In the genomic region with DNA sequence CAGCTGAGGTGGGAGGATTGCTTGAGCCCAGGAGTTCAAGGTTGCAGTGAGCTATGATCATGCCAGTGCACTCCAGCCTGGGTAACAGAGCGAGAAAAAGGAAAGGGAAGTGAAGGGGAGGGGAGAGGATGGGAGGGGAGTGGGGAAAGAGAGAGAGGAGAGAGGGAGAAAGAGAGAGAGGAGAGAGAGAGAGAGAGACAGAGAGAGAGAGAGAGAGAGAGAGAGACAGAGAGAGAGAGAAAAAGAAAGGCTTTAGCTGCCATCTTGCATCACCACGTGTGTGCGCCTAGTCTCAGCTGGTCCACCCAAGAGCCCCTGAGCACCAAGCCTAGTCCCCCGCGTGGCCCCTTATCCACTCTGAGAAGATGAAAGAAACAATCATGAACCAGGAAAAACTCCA, we compare ENCODE assay signal across 24 cellular contexts.
DNase-seq lines count a peak whose midpoint lies in the region; ATAC-seq, FAIRE-seq and TF ChIP-seq lines count a peak whose summit lies in the region.
"Had no signal": no experiment of that assay in that cellular context is flagged by ENCODE, and none has a peak within 500 bp of the region (broad histone marks: within the 10 kb centered on the region; RNA-seq: fewer than 3 reads in every experiment).

No MANE protein-coding gene starts in this region.

- H3K4me1 Mint-ChIP-seq in GM23338 (peaks cover 22% of the 10 kb centered on the region), nephron (peaks cover 56% of the 10 kb centered on the region), WTC11 (peaks cover 33% of the 10 kb centered on the region)
- H3K4me1 Mint-ChIP-seq: B cell; CD8-positive, alpha-beta memory T cell had no signal

- no peak for FAIRE-seq in H1 (lab: Jason Lieb, UNC)
- FAIRE-seq: G401.6, GM12891, GM19239 had no signal

- no peaks in the 10 kb centered on the region; the same call in 2 of the 3 replicates for H3K36me3 Mint-ChIP-seq in GM23338 (ENCODE audit: low read depth)
- no peaks in the 10 kb centered on the region for H3K36me3 Mint-ChIP-seq in nephron (ENCODE audit: low read depth)
- no peaks in the 10 kb centered on the region for H3K36me3 Mint-ChIP-seq in WTC11
- H3K36me3 Mint-ChIP-seq: CD4-positive, CD25-positive, alpha-beta regulatory T cell; CD8-positive, alpha-beta memory T cell had no signal

- no peak overlapping the region for H3K4me3 ChIP-seq in GM23338
- no peak overlapping the region for H3K4me3 ChIP-seq in H1 (ENCODE audit: extremely low read depth in 1 of 4, insufficient read depth in 2 of 4, low read depth in 3 of 4, low read length in 4 of 4)
- H3K4me3 ChIP-seq: GM23248 had no signal

- POLR2A ChIA-PET in H1 (lab: Charles Lee; ENCODE audit: partially characterized antibody) (interaction anchor here (1.2 kb wide), 1 partner anchor 115 kb away, joined by 3 read pairs; no protein-coding TSS in a partner anchor), WTC11 (lab: Charles Lee) (no interaction called here)

- H3K79me1 ChIP-seq in H1 (ENCODE audit: low read depth, low read length) = no peaks in the 10 kb centered on the region

- CTCF ChIA-PET in H1 (lab: Charles Lee; ENCODE audit: partially characterized antibody) (interaction anchor here (0.7 to 2.0 kb wide), 5 partner anchors 11 to 951 kb away, joined by 3 to 9 read pairs (median 4); no protein-coding TSS in a partner anchor), WTC11 (lab: Charles Lee) (no interaction called here)

- TF ChIP-seq CTCF in GM23338 (conservative IDR thresholded peaks at IDR 0.05; ENCODE audit: low read depth in 2 of 2) (no peak), H1 (IDR thresholded peaks at IDR 0.05; ENCODE audit: control extremely low read depth in 1 of 3, insufficient read depth in 1 of 3, low read depth in 1 of 3, low read length in 3 of 3) (no peak), nephron (IDR thresholded peaks at IDR 0.05; ENCODE audit: unreplicated experiment in 3 of 3) (no peak), WTC11 (IDR thresholded peaks at IDR 0.05) (no peak)

- no peaks in the 10 kb centered on the region for H3F3A ChIP-seq in GM23338 (replicated peaks; ENCODE audit: low read depth)

- no peak overlapping the region for H4K5ac ChIP-seq in H1 (ENCODE audit: insufficient read length, low read depth, low read length)

- no peaks in the 10 kb centered on the region for H3K27me3 ChIP-seq in GM23338 (ENCODE audit: insufficient read depth)
- no peaks in the 10 kb centered on the region for H3K27me3 ChIP-seq in H1 (replicated peaks in 1 of 4; ENCODE audit: control insufficient read depth in 3 of 4, extremely low read depth in 1 of 4, insufficient read depth in 3 of 4, low read length in 3 of 4)

- H2AK5ac ChIP-seq in H1 (ENCODE audit: low read depth, low read length) = no peak overlapping the region

- H3K4me2 ChIP-seq in GM23338 (no peak overlapping the region), H1 (ENCODE audit: insufficient read depth in 1 of 2, low read depth in 2 of 2, low read length in 2 of 2) (no peak overlapping the region)

- no peak for ATAC-seq in GM23338
- ATAC-seq in WTC11 = no peak
- ATAC-seq in HG03025 (IDR thresholded peaks at IDR 0.05; ENCODE audit: low FRiP score, unreplicated experiment) = no peak
- ATAC-seq: HCT116 had no signal

- no peaks in the 10 kb centered on the region for H3K36me3 ChIP-seq in GM23338 (ENCODE audit: insufficient read depth)
- H3K36me3 ChIP-seq in H1 (ENCODE audit: control insufficient read depth in 2 of 4, insufficient read depth in 4 of 4, low read length in 3 of 4) = no peaks in the 10 kb centered on the region

- H2AFZ ChIP-seq in GM23338 = peak overlapping the region; percentile 63
- H2AFZ ChIP-seq in H1 (ENCODE audit: low read length) = 0 out of 2 replicates have a peak overlapping the region, but pooled peaks have one; percentile 43
- H2AFZ ChIP-seq: GM23248 had no signal

- no peak for TF ChIP-seq POLR2A in H1 (IDR thresholded peaks at IDR 0.05; ENCODE audit: control extremely low read depth in 1 of 2, low read depth in 2 of 2, low read length in 2 of 2)

- no peak overlapping the region for H3K14ac ChIP-seq in H1 (ENCODE audit: insufficient read length)

- DNase-seq in GM23338 (ENCODE audit: low spot score) (no peak), H1 (ENCODE audit: low read depth in 1 of 2, low spot score in 2 of 2) (no peak), substantia nigra (lab: John Stamatoyannopoulos, UW) (no peak), EL (no peak), WTC11 (ENCODE audit: low spot score) (no peak), AG08395 (ENCODE audit: low spot score) (no peak)
- DNase-seq: 8988T; C1 segment of cervical spinal cord; CD4-positive, CD25-positive, alpha-beta regulatory T cell; CD8-positive, alpha-beta memory T cell; COR-L47; DMS 273 treated with DMSO at 0.1 percent for 48 hours; DMS53; DND-41; GM23248; H7 had no signal

- no peak for TF ChIP-seq RAD21 in H1 (IDR thresholded peaks at IDR 0.05 in 1 of 2, conservative IDR thresholded peaks at IDR 0.05 in 1 of 2; ENCODE audit: low read depth in 2 of 2, low read length in 2 of 2)

- H3K9me3 Mint-ChIP-seq in GM23338 = no peaks in the 10 kb centered on the region; the same call in 2 of the 3 replicates
- no peaks in the 10 kb centered on the region for H3K9me3 Mint-ChIP-seq in nephron
- no peaks in the 10 kb centered on the region for H3K9me3 Mint-ChIP-seq in WTC11

- no peak overlapping the region for H2BK12ac ChIP-seq in H1 (ENCODE audit: low read depth, low read length)

- no peak overlapping the region for H4K8ac ChIP-seq in H1 (ENCODE audit: extremely low read depth, insufficient read depth, low read length)

- H4K20me1 ChIP-seq in GM23338 (replicated peaks; ENCODE audit: insufficient read depth) (no peaks in the 10 kb centered on the region), H1 (replicated peaks in 1 of 2; ENCODE audit: control insufficient read depth in 1 of 2, insufficient read depth in 2 of 2, low read length in 2 of 2) (no peaks in the 10 kb centered on the region)

- TF ChIP-seq EP300 in H1 (IDR thresholded peaks at IDR 0.05; ENCODE audit: borderline replicate concordance in 1 of 2, low read depth in 2 of 2, low read length in 2 of 2) = no peak

- H3K4me1 ChIP-seq in GM23338 (ENCODE audit: insufficient read depth) (peaks cover 16% of the 10 kb centered on the region; the same call in 1 of the 2 replicates), H1 (replicated peaks in 1 of 4; ENCODE audit: control insufficient read depth in 3 of 4, insufficient read depth in 4 of 4, low read length in 3 of 4) (peaks cover 0 to 5% (median 2%) of the 10 kb centered on the region in 4 experiments; a peak in 3 of 7 replicates)

- H2BK20ac ChIP-seq in H1 (ENCODE audit: low read length) = no peak overlapping the region

- H3K56ac ChIP-seq in H1 (replicated peaks; ENCODE audit: insufficient read length, low read depth, low read length) = no peak overlapping the region

- H3K23me2 ChIP-seq in H1 (ENCODE audit: low read depth, low read length) = no peaks in the 10 kb centered on the region

- H3K27ac ChIP-seq in GM23338 (ENCODE audit: low read depth) = no peak overlapping the region
- H3K27ac ChIP-seq in H1 (ENCODE audit: low read depth, low read length) = no peak overlapping the region
- peak overlapping the region; percentile 91 for H3K27ac ChIP-seq in substantia nigra (ENCODE audit: low read depth, low read length, poor library complexity, severe bottlenecking)
- H3K27ac ChIP-seq: GM23248, HL-60 had no signal

- H3K9me2 ChIP-seq in GM23338 (ENCODE audit: insufficient read depth) = no peaks in the 10 kb centered on the region

- no peak overlapping the region for H3K18ac ChIP-seq in H1 (ENCODE audit: extremely low read depth, low read length)

- H3K79me2 ChIP-seq in GM23338 (replicated peaks; ENCODE audit: insufficient read depth) (no peaks in the 10 kb centered on the region), H1 (ENCODE audit: control insufficient read depth in 1 of 2, insufficient read depth in 2 of 2, low read length in 2 of 2) (no peaks in the 10 kb centered on the region)

- H3K9ac ChIP-seq in H1 (replicated peaks in 1 of 4; ENCODE audit: extremely low read depth in 1 of 4, low read depth in 3 of 4, low read length in 3 of 4) = no peak overlapping the region
- H3K9ac ChIP-seq: GM23248 had no signal

- H3K4me3 Mint-ChIP-seq in GM23338 (no peak overlapping the region), nephron (no peak overlapping the region), WTC11 (no peak overlapping the region)
- H3K4me3 Mint-ChIP-seq: B cell; CD4-positive, CD25-positive, alpha-beta regulatory T cell; CD8-positive, alpha-beta memory T cell had no signal

- no peak overlapping the region for H2BK120ac ChIP-seq in H1 (replicated peaks; ENCODE audit: low read depth, low read length)

- no peak overlapping the region for H3K4ac ChIP-seq in H1 (replicated peaks; ENCODE audit: insufficient read length, low read depth, low read length)

- whole genome bisulfite sequencing in H1 (ENCODE audit: extremely low coverage in 1 of 2, insufficient coverage in 1 of 2, insufficient read length in 1 of 2, insufficient replicate concordance in 2 of 2, low coverage in 1 of 2, low lambda C conversion rate in 2 of 2, missing lambda C conversion rate in 1 of 2), 2 experiments = 98% methylated on average over 5 of the region's 5 CpGs; no CpG with 5 or more reads in 1 of the 2 experiments

- H4K91ac ChIP-seq in H1 (replicated peaks; ENCODE audit: insufficient read length, low read length) = no peak overlapping the region

- H3K27ac Mint-ChIP-seq in GM23338 (no peak overlapping the region), nephron (peak overlapping the region in 2 of 3 experiments; percentile 50 to 64), WTC11 (no peak overlapping the region)
- H3K27ac Mint-ChIP-seq: B cell; CD4-positive, CD25-positive, alpha-beta regulatory T cell had no signal

- H2BK5ac ChIP-seq in H1 (ENCODE audit: low read depth, low read length) = no peak overlapping the region

- no peak overlapping the region for H3K23ac ChIP-seq in H1 (ENCODE audit: insufficient read length)

- no peak overlapping the region for H2BK15ac ChIP-seq in H1 (ENCODE audit: low read length)

- 0 out of 4 replicates have a peak, but pooled peaks cover 0 to 2% of the 10 kb centered on the region in 2 experiments for H3K9me3 ChIP-seq in H1 (ENCODE audit: insufficient read depth in 2 of 2, low read depth in 1 of 2, low read length in 1 of 2)

- H3K27me3 Mint-ChIP-seq in GM23338 (ENCODE audit: insufficient read depth, low read depth, poor library complexity) = peaks cover 14% of the 10 kb centered on the region
- peaks cover 5% of the 10 kb centered on the region for H3K27me3 Mint-ChIP-seq in nephron (ENCODE audit: low read depth)
- H3K27me3 Mint-ChIP-seq in WTC11 (ENCODE audit: low read depth) = no peaks in the 10 kb centered on the region; the same call in 1 of the 2 replicates

TF ChIP-seq in GM23338, 12 proteins besides CTCF, POLR2A, EP300 and RAD21 (continues in another document):
- no peak for TF ChIP-seq EZH2 (IDR thresholded peaks at IDR 0.05; ENCODE audit: low read depth, unreplicated experiment)

TF ChIP-seq in H1, 55 proteins besides CTCF, POLR2A, EP300 and RAD21 (continues in another document):
- TF ChIP-seq RNF2 (IDR thresholded peaks at IDR 0.05; ENCODE audit: borderline replicate concordance, low read depth, low read length, missing control alignments, poor library complexity, severe bottlenecking) (no peak), SP4 (IDR thresholded peaks at IDR 0.05; ENCODE audit: low read length) (no peak)

Comparison
In these comparisons a context has a peak if more than half of its experiments do, and no peak if none do; other contexts are left out.
1. H3K27ac Mint-ChIP-seq: peak in nephron (2 of 3); none in GM23338 (single experiment) and WTC11 (single experiment).